In genomic region chr13:23680836-23681235, GRCh38 we compare ENCODE assay signal across 23 cellular contexts.
"Had no signal": no experiment of that assay in that cellular context is flagged by ENCODE, and none has a peak within 500 bp of the region (broad histone marks: within the 10 kb centered on the region; RNA-seq: fewer than 3 reads in every experiment).

No MANE protein-coding gene starts in this region.

- H3K9me3 Mint-ChIP-seq: natural killer cell had no signal

- H3K27me3 ChIP-seq: adrenal gland, ascending aorta, right atrium auricular region, tibial nerve had no signal

- H3K4me3 Mint-ChIP-seq: activated naive CD8-positive, alpha-beta T cell; activated T-cell treated with anti-CD3 and anti-CD28 coated beads, Interleukin-2, amount 50 U/mL, for 4 hours; natural killer cell; stimulated activated naive CD8-positive, alpha-beta T cell treated with anti-CD3 and anti-CD28 coated beads, Interleukin-15, Interleukin-2, amounts not matched to agents 100 ng/mL and 50 ng/mL, for 24 hours; T-helper 1 cell treated with Interleukin-12 subunit alpha and Interleukin-12 subunit beta and Interleukin-4 antibody, amounts not matched to agents 30 μg/mL and 1 μg/mL, for 36 hours; WTC11 had no signal

- H3K4me1 ChIP-seq: adrenal gland, ascending aorta, lower lobe of right lung, prostate gland, right atrium auricular region, tibial nerve had no signal

- H3K4me3 ChIP-seq: adrenal gland, ascending aorta, lower lobe of right lung, prostate gland, right atrium auricular region, tibial nerve had no signal

- DNase-seq: activated CD8-positive, alpha-beta memory T cell treated with anti-CD3 and anti-CD28 coated beads for 24 hours; activated CD8-positive, alpha-beta memory T cell treated with anti-CD3 and anti-CD28 coated beads, Interleukin-2, amount 50 U/mL, for 4 hours; activated naive CD4-positive, alpha-beta T cell; activated T-cell treated with anti-CD3 and anti-CD28 coated beads, Interleukin-2, amount 50 U/mL, for 4 hours; adrenal gland; central memory CD4-positive, alpha-beta T cell; effector memory CD4-positive, alpha-beta T cell; head of caudate nucleus; left colon; lower lobe of right lung; natural killer cell; stimulated activated CD4-positive, alpha-beta T cell treated with anti-CD3 and anti-CD28 coated beads, Interleukin-1b, Interleukin-23, amount 100 ng/mL, for 48 hours; T1000 had no signal

- H3K9me3 ChIP-seq: adrenal gland, ascending aorta, prostate gland had no signal

- H3K27ac Mint-ChIP-seq: activated naive CD8-positive, alpha-beta T cell; activated T-helper 2 cell treated with anti-CD3 and anti-CD28 coated beads, Interferon-gamma antibody, Interleukin-2, Interleukin-4, amounts not matched to agents 10 μg/mL and 5 μg/mL and 100 μg/mL, durations not matched to agents 14 hours and 24 hours and 36 hours; natural killer cell; stimulated activated naive CD8-positive, alpha-beta T cell treated with anti-CD3 and anti-CD28 coated beads, Interleukin-15, Interleukin-2, amounts not matched to agents 100 ng/mL and 50 ng/mL, for 24 hours; T-helper 1 cell treated with Interleukin-12 subunit alpha and Interleukin-12 subunit beta and Interleukin-4 antibody, amounts not matched to agents 30 μg/mL and 1 μg/mL, for 36 hours; WTC11 had no signal

- H3K27ac ChIP-seq: adrenal gland, ascending aorta, lower lobe of right lung, prostate gland, right atrium auricular region, tibial nerve had no signal

- ATAC-seq: activated T-cell treated with anti-CD3 and anti-CD28 coated beads, Interleukin-2, amount 50 U/mL, for 4 hours; esophagus mucosa; left colon; lower lobe of right lung; natural killer cell; WTC11 had no signal

- H3K36me3 ChIP-seq: adrenal gland, ascending aorta, lower lobe of right lung, prostate gland, right atrium auricular region had no signal
